ENCODE assay signal across 8 cellular contexts in genomic region chr19:52638601-52639000, GRCh38. TPM values are rescaled to one million over a fixed set of nuclear protein-coding genes. Genes with fewer than 3 reads are reported as not detected.
DNase-seq lines count a peak whose midpoint lies in the region; ATAC-seq and TF ChIP-seq lines count a peak whose summit lies in the region.

No MANE protein-coding gene starts in this region.

- H3K4me1 Mint-ChIP-seq in stimulated activated memory B cell treated with anti-CD40 and anti-IgM and Interleukin-4, amounts not matched to agents 10 μg/mL and 1 μg/mL and 100 μg/mL, for 72 hours = peaks cover 13% of the 10 kb centered on the region

- H3K36me3 ChIP-seq in brain microvascular endothelial cell (replicated peaks) (no peaks in the 10 kb centered on the region), kidney epithelial cell (ENCODE audit: control insufficient read depth, insufficient read depth, low read length) (no peaks in the 10 kb centered on the region)

- peak overlapping the region; percentile 9 for H3K27ac ChIP-seq in brain microvascular endothelial cell

- H3K27me3 ChIP-seq in brain microvascular endothelial cell (replicated peaks) (no peaks in the 10 kb centered on the region), kidney epithelial cell (ENCODE audit: control insufficient read depth, insufficient read depth, low read length) (no peaks in the 10 kb centered on the region)

- in situ Hi-C loops in brain microvascular endothelial cell (cut with HindIII; ENCODE audit: low pct_ligation_motif_present, low sequenced_read_pairs) = no loop called here

- peak overlapping the region; percentile 95 for H3K4me3 Mint-ChIP-seq in stimulated activated memory B cell treated with anti-CD40 and anti-IgM and Interleukin-4, amounts not matched to agents 10 μg/mL and 1 μg/mL and 100 μg/mL, for 72 hours

- no peak for DNase-seq in AG04449 (ENCODE audit: low read depth, low spot score)
- DNase-seq in M059J (ENCODE audit: low read depth) = peak; percentile 79
- DNase-seq in brain microvascular endothelial cell = peak; percentile 28
- DNase-seq in kidney epithelial cell (ENCODE audit: low read depth) = no peak
- DNase-seq in retina = no peak

- H3K27ac Mint-ChIP-seq in stimulated activated memory B cell treated with anti-CD40 and anti-IgM and Interleukin-4, amounts not matched to agents 10 μg/mL and 1 μg/mL and 100 μg/mL, for 72 hours = peak overlapping the region; percentile 95

- H3K36me3 Mint-ChIP-seq in stimulated activated memory B cell treated with anti-CD40 and anti-IgM and Interleukin-4, amounts not matched to agents 10 μg/mL and 1 μg/mL and 100 μg/mL, for 72 hours = peaks cover 15% of the 10 kb centered on the region

- CTCF ChIA-PET in AG04449 (lab: Yijun Ruan, JAX) = no interaction called here

- POLR2A ChIA-PET in AG04449 (lab: Yijun Ruan, JAX) = interaction anchor here (1.1 kb wide), 1 partner anchor 10 kb away, joined by 4 read pairs; no protein-coding TSS in a partner anchor

- peak overlapping the region; percentile 58 for H3K4me3 ChIP-seq in AG04449 (ENCODE audit: low read depth, low read length)
- peak overlapping the region; percentile 54 for H3K4me3 ChIP-seq in brain microvascular endothelial cell (ENCODE audit: low read depth, low read length)
- peak overlapping the region; percentile 26 for H3K4me3 ChIP-seq in kidney epithelial cell (ENCODE audit: low read depth, low read length)

- H3K9me3 Mint-ChIP-seq in stimulated activated memory B cell treated with anti-CD40 and anti-IgM and Interleukin-4, amounts not matched to agents 10 μg/mL and 1 μg/mL and 100 μg/mL, for 72 hours = peaks cover 4% of the 10 kb centered on the region

- ATAC-seq in GM18505 (IDR thresholded peaks at IDR 0.05; ENCODE audit: unreplicated experiment) = peak; percentile 22
- peak; percentile 14 for ATAC-seq in stimulated activated memory B cell treated with anti-CD40 and anti-IgM and Interleukin-4, amounts not matched to agents 10 μg/mL and 1 μg/mL and 100 μg/mL, for 72 hours
- no peak for ATAC-seq in HG03520 (IDR thresholded peaks at IDR 0.05; ENCODE audit: unreplicated experiment)

- TF ChIP-seq CTCF in AG04449 (IDR thresholded peaks at IDR 0.05; ENCODE audit: insufficient read depth, low read length, missing control alignments) (no peak), brain microvascular endothelial cell (IDR thresholded peaks at IDR 0.05; ENCODE audit: low read depth, low read length, missing control alignments) (no peak), kidney epithelial cell (IDR thresholded peaks at IDR 0.05; ENCODE audit: insufficient read depth, low read length, poor library complexity, severe bottlenecking) (no peak)

- TF ChIP-seq POLR2A in GM18505 (IDR thresholded peaks at IDR 0.05; ENCODE audit: borderline replicate concordance, extremely low read depth, insufficient read depth, insufficient read length) = no peak

- no peaks in the 10 kb centered on the region for H3K27me3 Mint-ChIP-seq in stimulated activated memory B cell treated with anti-CD40 and anti-IgM and Interleukin-4, amounts not matched to agents 10 μg/mL and 1 μg/mL and 100 μg/mL, for 72 hours

RNA-seq across cellular contexts. Expression of gene ZNF83, which starts 0.4 kb away (rescaled TPM):
- 27.1 and 54.4 TPM in 2 replicates for total RNA-seq in M059J (2014; rRNA removed; shearing (Covaris generic))
- 60.2 and 60.8 TPM in 2 replicates for total RNA-seq in kidney epithelial cell

Comparison
In these comparisons a context has a peak if more than half of its experiments do, and no peak if none do; other contexts are left out.
1. DNase-seq: peak in M059J (single experiment) and brain microvascular endothelial cell (single experiment); none in AG04449 (single experiment), kidney epithelial cell (single experiment) and retina (single experiment).
2. Peak in every context shown above with its lines, with median percentiles within 50 percentile points of each other: H3K4me3 ChIP-seq.